10 cellular contexts compared by ENCODE assay signal in genomic region chr12:69951108-69951507, GRCh38.
"Had no signal": no experiment of that assay in that cellular context is flagged by ENCODE, and none has a peak within 500 bp of the region (broad histone marks: within the 10 kb centered on the region; RNA-seq: fewer than 3 reads in every experiment).

No MANE protein-coding gene starts in this region.

- H3K36me3 Mint-ChIP-seq: IgD-negative memory B cell had no signal

- H3K4me2 ChIP-seq: KMS-11 had no signal

- H3K27ac ChIP-seq: HL-60, KMS-11 had no signal

- DNase-seq: IMR-90, Karpas-422, Kasumi-1, KBM-7, KG1 had no signal

- H3K4me3 ChIP-seq: K562 had no signal

- H3K27ac Mint-ChIP-seq: IgD-negative memory B cell had no signal

- H3K9ac ChIP-seq: KMS-11 had no signal

- FAIRE-seq: HepG2, K562 had no signal

- H3K4me3 Mint-ChIP-seq: IgD-negative memory B cell had no signal

- H3K4me1 Mint-ChIP-seq: IgD-negative memory B cell had no signal
